ENCODE assay signal across 8 cellular contexts in genomic region chr2:151808258-151809072, GRCh38. TPM values are rescaled to one million over a fixed set of nuclear protein-coding genes. Genes with fewer than 3 reads are reported as not detected.
DNase-seq lines count a peak whose midpoint lies in the region; FAIRE-seq and TF ChIP-seq lines count a peak whose summit lies in the region.

No MANE protein-coding gene starts in this region.

- no peaks in the 10 kb centered on the region for H3K36me3 ChIP-seq in prostate gland

- no peaks in the 10 kb centered on the region for H3K4me1 ChIP-seq in prostate gland (replicated peaks)

- no peaks in the 10 kb centered on the region for H3K9me3 ChIP-seq in prostate gland

- TF ChIP-seq POLR2A in prostate gland (IDR thresholded peaks at IDR 0.05) = no peak

- no peak overlapping the region for H3K27ac ChIP-seq in prostate gland

- H3K4me3 ChIP-seq in prostate gland = no peak overlapping the region

- FAIRE-seq in endometrium (lab: Jason Lieb, UNC) = peak; percentile 75

- 90% methylated on average over 5 of the region's 5 CpGs for WGBS in prostate gland

- DNase-seq in NCI-H510A treated with DMSO at 0.1 percent for 48 hours (lab: John Stamatoyannopoulos, UW) (peak; percentile 18), NCI-H510A (lab: John Stamatoyannopoulos, UW) (no peak), NAMALWA (ENCODE audit: low spot score) (peak; percentile 48), prostate gland (ENCODE audit: low spot score) (no peak), GM19238 (ENCODE audit: insufficient read length, low spot score) (no peak), T-helper 9 cell (no peak), NCI-H2107 (lab: John Stamatoyannopoulos, UW) (no peak)

- intact Hi-C loops in prostate gland (cut with DNase I) = no loop called here

- TF ChIP-seq CTCF in prostate gland (IDR thresholded peaks at IDR 0.05) = peak; percentile 14 to 66 (median 47)

- H3K27me3 ChIP-seq in prostate gland (replicated peaks; ENCODE audit: insufficient read depth) = no peaks in the 10 kb centered on the region

RNA-seq across cellular contexts. Expression of gene ARL5A, which starts 19.8 kb away (rescaled TPM):
- total RNA-seq in prostate gland = 10 to 100 TPM; 28.0 to 33.8 TPM

Comparison
In these comparisons a context has a peak if more than half of its experiments do, and no peak if none do; other contexts are left out.
1. DNase-seq: peak in NCI-H510A treated with DMSO at 0.1 percent for 48 hours (single experiment) and NAMALWA (single experiment); none in NCI-H510A (single experiment), prostate gland (single experiment), GM19238 (single experiment), T-helper 9 cell (single experiment) and NCI-H2107 (single experiment).